Comparison of ENCODE assay signal across 1 cellular context in genomic region chr9:112241491-112241890, GRCh38.
TF ChIP-seq lines count a peak whose summit lies in the region.

No MANE protein-coding gene starts in this region.

TF ChIP-seq in IMR-90, 13 proteins besides CTCF, POLR2A, EP300 and RAD21 (continued from another document):
- no peak for TF ChIP-seq MAZ (IDR thresholded peaks at IDR 0.05; ENCODE audit: borderline replicate concordance, low read depth, low read length)
